Comparison of ENCODE assay signal across 8 cellular contexts in genomic region chr16:82169861-82170845, GRCh38. TPM values are rescaled to one million over a fixed set of nuclear protein-coding genes. Genes with fewer than 3 reads are reported as not detected.
DNase-seq lines count a peak whose midpoint lies in the region; ATAC-seq, FAIRE-seq and TF ChIP-seq lines count a peak whose summit lies in the region.

A gene with protein sequence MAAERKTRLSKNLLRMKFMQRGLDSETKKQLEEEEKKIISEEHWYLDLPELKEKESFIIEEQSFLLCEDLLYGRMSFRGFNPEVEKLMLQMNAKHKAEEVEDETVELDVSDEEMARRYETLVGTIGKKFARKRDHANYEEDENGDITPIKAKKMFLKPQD (minus strand): TSS chr16:82170224. CDS start chr16:82170175, 49 bp downstream.

- POLR2A ChIA-PET in HepG2 (lab: Yijun Ruan, JAX), result interaction anchor here (0.6 to 2.0 kb wide), 15 partner anchors 9 to 135 kb away, joined by 3 to 16 read pairs (median 5); partner anchors contain the start of gene HSD17B2

- no peaks in the 10 kb centered on the region for H4K20me1 ChIP-seq in HepG2 (ENCODE audit: insufficient read depth, low read length)

- peak in 1 of 2 experiments; percentile 29; a peak in 1 of 4 replicates for TF ChIP-seq EP300 in HepG2 (IDR thresholded peaks at IDR 0.05; ENCODE audit: low read depth in 2 of 2, low read length in 2 of 2)
- TF ChIP-seq EP300 in HepG2 (CRISPR knock-in tag; IDR thresholded peaks at IDR 0.05; ENCODE audit: borderline replicate concordance), result 0 out of 2 replicates have a peak, but pooled peaks have one; percentile 3

- TF ChIP-seq CTCF in BE2C (IDR thresholded peaks at IDR 0.05; ENCODE audit: low read depth, low read length), result no peak
- TF ChIP-seq CTCF in HepG2 (CRISPR knock-in tag; IDR thresholded peaks at IDR 0.05), result peak; percentile 35

- H3K4me3 Mint-ChIP-seq in dendritic cell treated with granulocyte-macrophage colony-stimulating factor and Interleukin-4, amounts not matched to agents 40 ng/mL and 50 ng/mL, for 4 days, result peak within 1 kb of the TSS; percentile 91

- no peaks in the 10 kb centered on the region for H3K4me1 ChIP-seq in BE2C
- peaks cover 43% of the 10 kb centered on the region for H3K4me1 ChIP-seq in HepG2 (ENCODE audit: insufficient read depth, low read length)

- peak within 1 kb of the TSS; percentile 96 for H3K4me2 ChIP-seq in HepG2 (ENCODE audit: low read depth, low read length)

- CTCF ChIA-PET in HepG2 (lab: Yijun Ruan, JAX; ENCODE audit: low intra/inter-chr PET ratio, low total read pairs), result no interaction called here

- peaks cover 34% of the 10 kb centered on the region for H3K4me1 Mint-ChIP-seq in dendritic cell treated with granulocyte-macrophage colony-stimulating factor and Interleukin-4, amounts not matched to agents 40 ng/mL and 50 ng/mL, for 4 days (ENCODE audit: low read depth)

- H3K27ac Mint-ChIP-seq in dendritic cell treated with granulocyte-macrophage colony-stimulating factor and Interleukin-4, amounts not matched to agents 40 ng/mL and 50 ng/mL, for 4 days, result peak within 1 kb of the TSS; percentile 91

- peaks cover 21% of the 10 kb centered on the region for H3K27me3 Mint-ChIP-seq in dendritic cell treated with granulocyte-macrophage colony-stimulating factor and Interleukin-4, amounts not matched to agents 40 ng/mL and 50 ng/mL, for 4 days

- H3K9me3 ChIP-seq in BE2C (no peaks in the 10 kb centered on the region), HepG2 (ENCODE audit: low read length) (no peaks in the 10 kb centered on the region)

- H3K36me3 ChIP-seq in BE2C (peaks cover 3% of the 10 kb centered on the region; the same call in 1 of the 2 replicates), HepG2 (replicated peaks in 1 of 2; ENCODE audit: control insufficient read depth in 1 of 2, insufficient read depth in 2 of 2, low read length in 2 of 2) (peaks cover 3 to 19% of the 10 kb centered on the region in 2 experiments; a peak in 4 of 5 replicates)

- BruUV-seq in HepG2 (replicated peaks; lab: Mats Ljungman, UMichigan), result no TSS peak

- H3K79me2 ChIP-seq in HepG2 (ENCODE audit: insufficient read depth, low read length), result peaks cover 26% of the 10 kb centered on the region

- H3K9ac ChIP-seq in HepG2 (ENCODE audit: insufficient read depth, low read depth, low read length), result peak within 1 kb of the TSS; percentile 87

- H3K27me3 ChIP-seq in BE2C, result peaks cover 28% of the 10 kb centered on the region
- peaks cover 0 to 20% of the 10 kb centered on the region in 2 experiments; a peak in 4 of 5 replicates for H3K27me3 ChIP-seq in HepG2 (ENCODE audit: control insufficient read depth in 1 of 2, insufficient read depth in 2 of 2, low read length in 2 of 2)

- peaks cover 35% of the 10 kb centered on the region for H3K36me3 Mint-ChIP-seq in dendritic cell treated with granulocyte-macrophage colony-stimulating factor and Interleukin-4, amounts not matched to agents 40 ng/mL and 50 ng/mL, for 4 days (ENCODE audit: low read depth)

- peak; percentile 51 for TF ChIP-seq RAD21 in HepG2 (CRISPR knock-in tag; IDR thresholded peaks at IDR 0.05)

- in situ Hi-C loops in HepG2 (cut with HindIII; ENCODE audit: extremely low pct_ligation_motif_present, low pct_unique_long_range_greater_than_20kb), result no loop called here

- ATAC-seq in HG03439 (IDR thresholded peaks at IDR 0.05; ENCODE audit: unreplicated experiment) (peak; percentile 95), HepG2 (peak; percentile 96)

- H2AFZ ChIP-seq in HepG2 (ENCODE audit: low read length), result peak within 1 kb of the TSS; percentile 59

- FAIRE-seq in HepG2 (lab: Jason Lieb, UNC), result peak; percentile 60

- H3K4me3 ChIP-seq in BE2C (ENCODE audit: low read depth, low read length) (peak within 1 kb of the TSS; percentile 91), HepG2 (replicated peaks in 1 of 3; ENCODE audit: insufficient read depth in 1 of 3, low read depth in 2 of 3, low read length in 3 of 3) (peak within 1 kb of the TSS; percentile 77 to 97 (median 85))

- H3K27ac ChIP-seq in HepG2 (ENCODE audit: extremely low read length, insufficient read depth, low read length), result peak within 1 kb of the TSS; percentile 84

- no peaks in the 10 kb centered on the region for H3K9me3 Mint-ChIP-seq in dendritic cell treated with granulocyte-macrophage colony-stimulating factor and Interleukin-4, amounts not matched to agents 40 ng/mL and 50 ng/mL, for 4 days

- WGBS in HepG2 (ENCODE audit: low lambda C conversion rate), result 1% methylated on average over 33 of the region's 89 CpGs

- peak; percentile 92 to 95 for TF ChIP-seq POLR2A in HepG2 (IDR thresholded peaks at IDR 0.05; ENCODE audit: insufficient read depth in 1 of 2, low read depth in 2 of 2, low read length in 2 of 2)

- intact Hi-C loops in dendritic cell treated with granulocyte-macrophage colony-stimulating factor and Interleukin-4, amounts not matched to agents 40 ng/mL and 50 ng/mL, for 4 days (cut with micrococcal nuclease), result loop anchor here (2.0 to 5.0 kb wide), 2 partner anchors 21 to 57 kb away; no protein-coding TSS in a partner anchor
- intact Hi-C loops in HepG2 (cut with micrococcal nuclease; ENCODE audit: unreplicated experiment), result loop anchor here (1.0 to 5.0 kb wide), 2 partner anchors 88 to 139 kb away; no protein-coding TSS in a partner anchor

- DNase-seq in BE2C, result peak; percentile 93
- peak; percentile 88 for DNase-seq in GM19238 (ENCODE audit: insufficient read length, low spot score)
- DNase-seq in NCI-H526 treated with DMSO at 0.1 percent for 48 hours (lab: John Stamatoyannopoulos, UW), result peak; percentile 41
- peak; percentile 78 to 86 for DNase-seq in activated CD4-positive, alpha-beta T cell treated with anti-CD3 and anti-CD28 coated beads, Interleukin-2, amount 50 U/mL, for 24 hours (ENCODE audit: low read depth in 1 of 2, low spot score in 1 of 2)
- peak; percentile 84 for DNase-seq in HepG2 (ENCODE audit: low spot score)
- DNase-seq in stimulated activated CD4-positive, alpha-beta T cell treated with anti-CD3 and anti-CD28 coated beads, Interleukin-2, amount 100 ng/mL, for 48 hours, result peak; percentile 86 to 87

TF ChIP-seq in HepG2, 621 proteins besides CTCF, POLR2A, EP300 and RAD21 (continues in another document):
- TF ChIP-seq SALL1 (CRISPR knock-in tag; IDR thresholded peaks at IDR 0.05), result peak; percentile 95
- TF ChIP-seq ZNF251 (CRISPR knock-in tag; IDR thresholded peaks at IDR 0.05), result peak; percentile 69; the same call in 1 of the 2 replicates
- no peak for TF ChIP-seq NFYC (CRISPR knock-in tag; IDR thresholded peaks at IDR 0.05)
- no peak; the same call in 1 of the 2 replicates for TF ChIP-seq KDM1A (CRISPR knock-in tag; IDR thresholded peaks at IDR 0.05)
- peak; percentile 9; the same call in 1 of the 2 replicates for TF ChIP-seq HNF4G (IDR thresholded peaks at IDR 0.05; ENCODE audit: borderline replicate concordance, low read depth, low read length)
- no peak; the same call in 1 of the 2 replicates for TF ChIP-seq HNF4G (CRISPR knock-in tag; IDR thresholded peaks at IDR 0.05; ENCODE audit: borderline replicate concordance, low read depth)
- TF ChIP-seq ZC3H13 (CRISPR knock-in tag; IDR thresholded peaks at IDR 0.05), result peak; percentile 91
- TF ChIP-seq POLR2G (IDR thresholded peaks at IDR 0.05; ENCODE audit: low read depth, low read length), result peak; percentile 97
- TF ChIP-seq, protein P1, sequence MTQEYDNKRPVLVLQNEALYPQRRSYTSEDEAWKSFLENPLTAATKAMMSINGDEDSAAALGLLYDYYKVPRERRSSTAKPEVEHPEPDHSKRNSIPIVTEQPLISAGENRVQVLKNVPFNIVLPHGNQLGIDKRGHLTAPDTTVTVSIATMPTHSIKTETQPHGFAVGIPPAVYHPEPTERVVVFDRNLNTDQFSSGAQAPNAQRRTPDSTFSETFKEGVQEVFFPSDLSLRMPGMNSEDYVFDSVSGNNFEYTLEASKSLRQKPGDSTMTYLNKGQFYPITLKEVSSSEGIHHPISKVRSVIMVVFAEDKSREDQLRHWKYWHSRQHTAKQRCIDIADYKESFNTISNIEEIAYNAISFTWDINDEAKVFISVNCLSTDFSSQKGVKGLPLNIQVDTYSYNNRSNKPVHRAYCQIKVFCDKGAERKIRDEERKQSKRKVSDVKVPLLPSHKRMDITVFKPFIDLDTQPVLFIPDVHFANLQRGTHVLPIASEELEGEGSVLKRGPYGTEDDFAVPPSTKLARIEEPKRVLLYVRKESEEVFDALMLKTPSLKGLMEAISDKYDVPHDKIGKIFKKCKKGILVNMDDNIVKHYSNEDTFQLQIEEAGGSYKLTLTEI (CRISPR knock-in tag; conservative IDR thresholded peaks at IDR 0.05), result no peak
- TF ChIP-seq SIX1 (CRISPR knock-in tag; IDR thresholded peaks at IDR 0.05; ENCODE audit: borderline replicate concordance), result no peak
- TF ChIP-seq, protein P2, sequence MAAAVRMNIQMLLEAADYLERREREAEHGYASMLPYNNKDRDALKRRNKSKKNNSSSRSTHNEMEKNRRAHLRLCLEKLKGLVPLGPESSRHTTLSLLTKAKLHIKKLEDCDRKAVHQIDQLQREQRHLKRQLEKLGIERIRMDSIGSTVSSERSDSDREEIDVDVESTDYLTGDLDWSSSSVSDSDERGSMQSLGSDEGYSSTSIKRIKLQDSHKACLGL (CRISPR knock-in tag; IDR thresholded peaks at IDR 0.05), result peak; percentile 94

RNA-seq across cellular contexts. Expression of the gene that starts here (rescaled TPM):
- 27.0 TPM for polyA plus RNA-seq in BE2C (2012; ENCODE audit: insufficient read depth, insufficient read length, low read depth)
- 76.4 and 96.7 TPM in 2 replicates for total RNA-seq in HepG2 (2016; rRNA removed; fragmentation: Illumina TruSeq; extraction: Trizol)
- total RNA-seq in HepG2 (2016; cell fraction: cytosol; rRNA removed; fragmentation: Illumina TruSeq; extraction: Trizol; ENCODE audit: low read depth), result 20.4 and 20.5 TPM in 2 replicates
- 74.6 and 97.7 TPM in 2 replicates for total RNA-seq in HepG2 (2016; cell fraction: insoluble cytoplasmic fraction; rRNA removed; fragmentation: Illumina TruSeq; extraction: Trizol)
- 27.4 and 30.3 TPM in 2 replicates for total RNA-seq in HepG2 (2016; cell fraction: membrane; rRNA removed; fragmentation: Illumina TruSeq; extraction: Trizol)
- 74.3 and 90.0 TPM in 2 replicates for total RNA-seq in HepG2 (2016; cell fraction: nucleus; rRNA removed; fragmentation: Illumina TruSeq; extraction: Trizol)
- 16.5 and 28.4 TPM in 2 replicates for polyA plus RNA-seq in HepG2 (2011; rRNA removed)
- 8.3 and 14.2 TPM in 2 replicates for polyA plus RNA-seq in HepG2 (2011; cell fraction: cytosol; rRNA removed)
- polyA plus RNA-seq in HepG2 (2011; cell fraction: nucleus; rRNA removed), result 15.0 and 24.4 TPM in 2 replicates
- 28.5 and 32.4 TPM in 2 replicates for polyA plus RNA-seq in HepG2 (2012)
- polyA plus RNA-seq in HepG2 (2016; cell fraction: cytosol; fragmentation: Illumina TruSeq; extraction: Trizol; ENCODE audit: low read depth), result 16.9 and 21.1 TPM in 2 replicates
- polyA plus RNA-seq in HepG2 (2016; cell fraction: insoluble cytoplasmic fraction; fragmentation: Illumina TruSeq; extraction: Trizol; ENCODE audit: low read depth), result 137 and 158 TPM in 2 replicates
- polyA plus RNA-seq in HepG2 (2016; cell fraction: membrane; fragmentation: Illumina TruSeq; extraction: Trizol; ENCODE audit: low read depth), result 27.4 and 29.7 TPM in 2 replicates
- 113 and 119 TPM in 2 replicates for polyA plus RNA-seq in HepG2 (2016; cell fraction: nucleus; fragmentation: Illumina TruSeq; extraction: Trizol; ENCODE audit: insufficient read depth, low read depth)
- 2.7 and 3.5 TPM in 2 replicates for polyA minus RNA-seq in HepG2 (2011; rRNA and poly(A)+ RNA removed; ENCODE audit: low replicate concordance)
- polyA minus RNA-seq in HepG2 (2011; cell fraction: cytosol; rRNA and poly(A)+ RNA removed), result 8.9 and 10.0 TPM in 2 replicates
- 62.7 and 63.1 TPM in 2 replicates for polyA minus RNA-seq in HepG2 (2011; cell fraction: nucleus; rRNA and poly(A)+ RNA removed)

Comparison
In these comparisons a context has a peak if more than half of its experiments do, and no peak if none do; other contexts are left out.
1. Peak in every context shown above with its lines: DNase-seq, ATAC-seq, H3K4me3 ChIP-seq and H3K27ac ChIP-seq.
2. DNase-seq: peak in every context shown above with its lines; median percentile 93 in BE2C; 88 in GM19238; 86 in stimulated activated CD4-positive, alpha-beta T cell treated with anti-CD3 and anti-CD28 coated beads, Interleukin-2, amount 100 ng/mL, for 48 hours; 84 in HepG2; 82 in activated CD4-positive, alpha-beta T cell treated with anti-CD3 and anti-CD28 coated beads, Interleukin-2, amount 50 U/mL, for 24 hours; 41 in NCI-H526 treated with DMSO at 0.1 percent for 48 hours.